In the genomic region with DNA sequence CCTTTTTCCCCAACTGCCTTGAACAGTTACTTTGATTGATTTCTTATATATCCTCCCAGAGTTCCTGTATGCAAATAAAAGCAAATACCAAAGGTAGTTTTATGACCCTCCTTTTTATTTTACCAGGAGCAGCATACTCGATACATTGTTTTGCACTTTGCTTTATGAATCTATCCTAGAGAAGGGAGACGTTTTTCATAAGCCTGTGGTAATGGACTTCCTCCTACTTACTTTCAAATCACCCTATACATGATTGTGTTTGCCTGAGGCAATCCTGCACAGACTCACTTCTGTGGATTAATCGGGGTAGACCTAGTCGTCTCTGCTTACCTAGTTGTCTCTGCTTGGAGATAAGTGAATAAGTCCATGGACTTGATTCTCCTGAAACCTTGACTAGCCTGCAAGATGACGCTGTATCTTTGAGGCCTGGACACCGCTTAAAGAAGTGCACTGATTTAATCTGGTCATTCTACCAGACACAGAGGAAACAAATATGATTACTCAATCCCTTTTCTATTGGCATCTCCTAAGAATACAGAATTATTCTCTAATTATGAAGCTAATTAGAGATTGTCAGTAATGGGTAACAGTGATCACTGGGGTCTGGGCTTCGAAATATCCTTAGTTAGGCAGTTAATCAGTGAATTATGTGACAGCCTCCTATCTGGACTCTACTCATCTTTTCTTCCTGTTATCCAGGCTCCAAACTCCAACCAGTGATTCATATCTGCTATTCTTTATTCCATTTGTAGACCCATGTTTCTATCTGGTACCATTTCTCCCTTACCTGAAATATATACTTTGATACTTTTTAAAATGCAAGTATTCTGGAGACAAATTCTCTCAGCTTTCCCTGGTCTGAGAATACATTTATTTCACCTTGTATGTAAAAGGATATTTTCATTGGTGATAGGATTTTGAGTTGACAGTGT, we compare ENCODE assay signal across 1 cellular context.
A peak's percentile ranks its signal among the peaks of the same experiment; 100 is the strongest.
TF ChIP-seq lines count a peak whose summit lies in the region.

No MANE protein-coding gene starts in this region.

TF ChIP-seq in SK-N-SH, 30 proteins besides CTCF, POLR2A, EP300 and RAD21 (continued from another document):
- TF ChIP-seq YY1 (IDR thresholded peaks at IDR 0.05; ENCODE audit: low read depth) (no peak), POLR2AphosphoS5 (IDR thresholded peaks at IDR 0.05; ENCODE audit: low read depth, low read length) (peak; percentile 24; the same call in 1 of the 2 replicates), MEF2A (IDR thresholded peaks at IDR 0.05; ENCODE audit: borderline replicate concordance, low read depth) (no peak), NFIC (IDR thresholded peaks at IDR 0.05; ENCODE audit: borderline replicate concordance) (no peak), RXRA (IDR thresholded peaks at IDR 0.05; ENCODE audit: borderline replicate concordance, low read depth) (no peak), ELF1 (IDR thresholded peaks at IDR 0.05) (no peak), GATA2 (CRISPR knock-in tag; IDR thresholded peaks at IDR 0.05) (peak; percentile 67), SMC3 (IDR thresholded peaks at IDR 0.05; ENCODE audit: low read depth, low read length) (no peak)
- TF ChIP-seq, protein P1, sequence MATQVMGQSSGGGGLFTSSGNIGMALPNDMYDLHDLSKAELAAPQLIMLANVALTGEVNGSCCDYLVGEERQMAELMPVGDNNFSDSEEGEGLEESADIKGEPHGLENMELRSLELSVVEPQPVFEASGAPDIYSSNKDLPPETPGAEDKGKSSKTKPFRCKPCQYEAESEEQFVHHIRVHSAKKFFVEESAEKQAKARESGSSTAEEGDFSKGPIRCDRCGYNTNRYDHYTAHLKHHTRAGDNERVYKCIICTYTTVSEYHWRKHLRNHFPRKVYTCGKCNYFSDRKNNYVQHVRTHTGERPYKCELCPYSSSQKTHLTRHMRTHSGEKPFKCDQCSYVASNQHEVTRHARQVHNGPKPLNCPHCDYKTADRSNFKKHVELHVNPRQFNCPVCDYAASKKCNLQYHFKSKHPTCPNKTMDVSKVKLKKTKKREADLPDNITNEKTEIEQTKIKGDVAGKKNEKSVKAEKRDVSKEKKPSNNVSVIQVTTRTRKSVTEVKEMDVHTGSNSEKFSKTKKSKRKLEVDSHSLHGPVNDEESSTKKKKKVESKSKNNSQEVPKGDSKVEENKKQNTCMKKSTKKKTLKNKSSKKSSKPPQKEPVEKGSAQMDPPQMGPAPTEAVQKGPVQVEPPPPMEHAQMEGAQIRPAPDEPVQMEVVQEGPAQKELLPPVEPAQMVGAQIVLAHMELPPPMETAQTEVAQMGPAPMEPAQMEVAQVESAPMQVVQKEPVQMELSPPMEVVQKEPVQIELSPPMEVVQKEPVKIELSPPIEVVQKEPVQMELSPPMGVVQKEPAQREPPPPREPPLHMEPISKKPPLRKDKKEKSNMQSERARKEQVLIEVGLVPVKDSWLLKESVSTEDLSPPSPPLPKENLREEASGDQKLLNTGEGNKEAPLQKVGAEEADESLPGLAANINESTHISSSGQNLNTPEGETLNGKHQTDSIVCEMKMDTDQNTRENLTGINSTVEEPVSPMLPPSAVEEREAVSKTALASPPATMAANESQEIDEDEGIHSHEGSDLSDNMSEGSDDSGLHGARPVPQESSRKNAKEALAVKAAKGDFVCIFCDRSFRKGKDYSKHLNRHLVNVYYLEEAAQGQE (IDR thresholded peaks at IDR 0.05; ENCODE audit: low read depth, low read length), result no peak
- TF ChIP-seq, protein P2, sequence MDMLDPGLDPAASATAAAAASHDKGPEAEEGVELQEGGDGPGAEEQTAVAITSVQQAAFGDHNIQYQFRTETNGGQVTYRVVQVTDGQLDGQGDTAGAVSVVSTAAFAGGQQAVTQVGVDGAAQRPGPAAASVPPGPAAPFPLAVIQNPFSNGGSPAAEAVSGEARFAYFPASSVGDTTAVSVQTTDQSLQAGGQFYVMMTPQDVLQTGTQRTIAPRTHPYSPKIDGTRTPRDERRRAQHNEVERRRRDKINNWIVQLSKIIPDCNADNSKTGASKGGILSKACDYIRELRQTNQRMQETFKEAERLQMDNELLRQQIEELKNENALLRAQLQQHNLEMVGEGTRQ (IDR thresholded peaks at IDR 0.05; ENCODE audit: borderline replicate concordance, low read depth, low read length), result no peak
